ENCODE assay signal across 11 cellular contexts in the genomic region with DNA sequence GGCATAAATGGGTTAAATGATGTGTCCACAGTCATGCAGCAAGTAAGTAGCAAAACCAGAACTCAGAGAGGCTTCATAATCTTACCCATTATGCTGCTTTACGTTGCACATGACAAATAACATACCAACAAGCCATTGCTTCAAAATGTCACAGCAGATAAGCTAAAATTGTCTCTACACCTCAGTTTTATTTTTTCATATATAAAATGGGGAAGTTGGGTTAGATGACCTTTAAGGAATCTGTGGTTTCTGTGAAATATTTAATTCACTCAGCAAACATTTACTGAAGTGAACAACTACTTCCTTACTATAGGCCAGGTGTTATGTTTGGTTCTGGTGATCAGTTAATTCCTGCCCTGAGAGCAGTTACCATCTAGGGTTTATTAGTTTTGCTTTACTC. TPM values are rescaled to one million over a fixed set of nuclear protein-coding genes. Genes with fewer than 3 reads are reported as not detected.
DNase-seq lines count a peak whose midpoint lies in the region; ATAC-seq and TF ChIP-seq lines count a peak whose summit lies in the region.
"Had no signal": no experiment of that assay in that cellular context is flagged by ENCODE, and none has a peak within 500 bp of the region (broad histone marks: within the 10 kb centered on the region; RNA-seq: fewer than 3 reads in every experiment).

No MANE protein-coding gene starts in this region.

- no peak for TF ChIP-seq POLR2A in body of pancreas (IDR thresholded peaks at IDR 0.05)

- H3K4me3 Mint-ChIP-seq in CD14-positive monocyte (no peak overlapping the region), neural crest cell (peak overlapping the region; percentile 67)
- H3K4me3 Mint-ChIP-seq: HFFc6 had no signal

- H3K4me1 Mint-ChIP-seq in CD14-positive monocyte (peaks cover 36% of the 10 kb centered on the region), neural crest cell (peaks cover 26% of the 10 kb centered on the region)

- TF ChIP-seq CTCF in CD14-positive monocyte (IDR thresholded peaks at IDR 0.05) (no peak), body of pancreas (IDR thresholded peaks at IDR 0.05) (no peak), neural crest cell (conservative IDR thresholded peaks at IDR 0.05) (no peak)

- peak overlapping the region in 4 of 7 donors; percentile 12 to 80 (median 66) for H3K27ac Mint-ChIP-seq in CD14-positive monocyte
- H3K27ac Mint-ChIP-seq in neural crest cell (ENCODE audit: unreplicated experiment) = no peak overlapping the region
- H3K27ac Mint-ChIP-seq: HFFc6 had no signal

- intact Hi-C loops in CD14-positive monocyte (cut with micrococcal nuclease) = loop anchor here in 1 of 2 donors (5.0 kb wide), 3 partner anchors 39 to 119 kb away; a partner anchor contains a TSS
- intact Hi-C loops in body of pancreas (cut with DNase I) = no loop called here

- no peak overlapping the region for H3K4me3 ChIP-seq in body of pancreas

- no peaks in the 10 kb centered on the region for H3K9me3 Mint-ChIP-seq in CD14-positive monocyte
- H3K9me3 Mint-ChIP-seq in neural crest cell = no peaks in the 10 kb centered on the region
- H3K9me3 Mint-ChIP-seq: HFFc6 had no signal

- H3K27me3 ChIP-seq in body of pancreas = no peaks in the 10 kb centered on the region

- H3K36me3 Mint-ChIP-seq in CD14-positive monocyte = peaks cover 8 to 17% of the 10 kb centered on the region in 2 donors
- H3K36me3 Mint-ChIP-seq in neural crest cell (ENCODE audit: low read depth) = peaks cover 2% of the 10 kb centered on the region

- no peaks in the 10 kb centered on the region for H3K9me3 ChIP-seq in body of pancreas

- peaks cover 0 to 4% of the 10 kb centered on the region in 2 donors for H3K36me3 ChIP-seq in body of pancreas (replicated peaks in 1 of 2; ENCODE audit: insufficient read depth in 1 of 2, low read depth in 2 of 2)

- H3K27me3 Mint-ChIP-seq in CD14-positive monocyte (ENCODE audit: low read depth in 3 of 3) (peaks cover 0 to 3% (median 0%) of the 10 kb centered on the region in 3 donors), neural crest cell (ENCODE audit: low read depth) (no peaks in the 10 kb centered on the region)

- ATAC-seq in body of pancreas (no peak), HG03521 (IDR thresholded peaks at IDR 0.05; ENCODE audit: unreplicated experiment) (no peak)

- peak overlapping the region; percentile 44 to 100 (median 78) for H3K27ac ChIP-seq in body of pancreas

- 11 to 33% methylated on average over 1 of the region's 1 CpG for WGBS in body of pancreas, 2 donors

- peaks cover 59% of the 10 kb centered on the region for H3K4me1 ChIP-seq in body of pancreas

- no peak for DNase-seq in CD14-positive monocyte (ENCODE audit: low spot score)
- DNase-seq in KG1 (lab: John Stamatoyannopoulos, UW) = peak; percentile 7
- DNase-seq in body of pancreas = no peak
- DNase-seq in neural crest cell (ENCODE audit: low read depth, low spot score) = no peak
- no peak for DNase-seq in NK-92 (lab: John Stamatoyannopoulos, UW; ENCODE audit: unreplicated experiment)
- DNase-seq in UCSD-AML1 (lab: John Stamatoyannopoulos, UW; ENCODE audit: unreplicated experiment) = no peak
- no peak for DNase-seq in middle frontal gyrus (ENCODE audit: extremely low spot score, low spot score)
- DNase-seq: foreskin fibroblast, HFFc6, NCI-H1930 had no signal

RNA-seq across cellular contexts. Expression of a gene that starts 2.3 kb away (rescaled TPM):
- 10 to 100 TPM; 17.9 to 20.9 TPM for polyA plus RNA-seq in CD14-positive monocyte
- total RNA-seq in body of pancreas (10 to 100 TPM; 16.1 to 17.1 TPM), neural crest cell (31.5 and 35.6 TPM in 2 replicates)

RNA-seq across cellular contexts. Expression of a gene that starts 2.5 kb away (rescaled TPM):
- 100 to 1,000 TPM; 148 to 167 TPM for polyA plus RNA-seq in CD14-positive monocyte
- 10 to 100 TPM; 40.9 to 59.4 TPM for total RNA-seq in body of pancreas
- 53.2 and 57.5 TPM in 2 replicates for total RNA-seq in neural crest cell

RNA-seq across cellular contexts. Expression of a gene that starts 55.4 kb away (rescaled TPM):
- 10 to 100 TPM; 26.1 to 45.8 TPM for polyA plus RNA-seq in CD14-positive monocyte
- total RNA-seq in body of pancreas (100 to 1,000 TPM; 238 to 269 TPM), neural crest cell (68.6 and 80.1 TPM in 2 replicates)
